ENCODE assay signal across 17 cellular contexts in genomic region chr5:82802954-82803353, GRCh38.
A peak's percentile ranks its signal among the peaks of the same experiment; 100 is the strongest.
DNase-seq lines count a peak whose midpoint lies in the region; ATAC-seq lines count a peak whose summit lies in the region.
"Had no signal": no experiment of that assay in that cellular context is flagged by ENCODE, and none has a peak within 500 bp of the region (broad histone marks: within the 10 kb centered on the region; RNA-seq: fewer than 3 reads in every experiment).

No MANE protein-coding gene starts in this region.

- H3K27ac Mint-ChIP-seq in natural killer cell treated with Interleukin-12 subunit alpha and Interleukin-12 subunit beta and Interleukin-15 and Interleukin-18, amount 100 ng/mL, for 72 hours: no peak overlapping the region
- H3K27ac Mint-ChIP-seq: activated T-helper 2 cell treated with anti-CD3 and anti-CD28 coated beads, Interferon-gamma antibody, Interleukin-2, Interleukin-4, amounts not matched to agents 10 μg/mL and 5 μg/mL and 100 μg/mL, durations not matched to agents 14 hours and 24 hours and 36 hours; natural killer cell had no signal

- no peaks in the 10 kb centered on the region for H3K9me3 Mint-ChIP-seq in natural killer cell treated with Interleukin-12 subunit alpha and Interleukin-12 subunit beta and Interleukin-15 and Interleukin-18, amount 100 ng/mL, for 72 hours
- H3K9me3 Mint-ChIP-seq: activated T-helper 2 cell treated with anti-CD3 and anti-CD28 coated beads, Interferon-gamma antibody, Interleukin-2, Interleukin-4, amounts not matched to agents 10 μg/mL and 5 μg/mL and 100 μg/mL, durations not matched to agents 14 hours and 24 hours and 36 hours; natural killer cell had no signal

- H3K4me3 Mint-ChIP-seq in natural killer cell treated with Interleukin-12 subunit alpha and Interleukin-12 subunit beta and Interleukin-15 and Interleukin-18, amount 100 ng/mL, for 72 hours: no peak overlapping the region
- H3K4me3 Mint-ChIP-seq: natural killer cell had no signal

- H3K4me1 Mint-ChIP-seq in natural killer cell treated with Interleukin-12 subunit alpha and Interleukin-12 subunit beta and Interleukin-15 and Interleukin-18, amount 100 ng/mL, for 72 hours (ENCODE audit: low read depth in 2 of 2): peaks cover 0 to 22% of the 10 kb centered on the region in 2 donors
- H3K4me1 Mint-ChIP-seq: natural killer cell had no signal

- no peaks in the 10 kb centered on the region for H3K27me3 Mint-ChIP-seq in natural killer cell treated with Interleukin-12 subunit alpha and Interleukin-12 subunit beta and Interleukin-15 and Interleukin-18, amount 100 ng/mL, for 72 hours

- no peaks in the 10 kb centered on the region for H3K36me3 Mint-ChIP-seq in natural killer cell treated with Interleukin-12 subunit alpha and Interleukin-12 subunit beta and Interleukin-15 and Interleukin-18, amount 100 ng/mL, for 72 hours
- H3K36me3 Mint-ChIP-seq: natural killer cell had no signal

- DNase-seq in NOMO-1 treated with dmso at 0.1 percent for 144 hours (lab: John Stamatoyannopoulos, UW; ENCODE audit: unreplicated experiment): no peak
- no peak for DNase-seq in SHP77 (lab: John Stamatoyannopoulos, UW)
- DNase-seq in natural killer cell treated with Interleukin-12 subunit alpha and Interleukin-12 subunit beta and Interleukin-15 and Interleukin-18, amount 100 ng/mL, for 72 hours (ENCODE audit: low spot score): no peak
- DNase-seq: amniotic stem cell, cerebellar nuclear complex, foreskin melanocyte, MM.1S, natural killer cell, NCI-H2081, NCI-H82 had no signal

- peak; percentile 39 for ATAC-seq in GM18519 (IDR thresholded peaks at IDR 0.05; ENCODE audit: low FRiP score, unreplicated experiment)
- ATAC-seq in GM21367 (IDR thresholded peaks at IDR 0.05; ENCODE audit: unreplicated experiment): peak; percentile 56
- peak; percentile 63 for ATAC-seq in HG02938 (IDR thresholded peaks at IDR 0.05; ENCODE audit: unreplicated experiment)
- ATAC-seq in HG03521 (IDR thresholded peaks at IDR 0.05; ENCODE audit: unreplicated experiment): peak; percentile 52
- no peak for ATAC-seq in HG03520 (IDR thresholded peaks at IDR 0.05; ENCODE audit: unreplicated experiment)
- ATAC-seq in natural killer cell treated with Interleukin-12 subunit alpha and Interleukin-12 subunit beta and Interleukin-15 and Interleukin-18, amount 100 ng/mL, for 72 hours: no peak
- ATAC-seq: HepG2, natural killer cell had no signal

Comparison
In these comparisons a context has a peak if more than half of its experiments do, and no peak if none do; other contexts are left out.
1. ATAC-seq: peak in GM18519 (single experiment), GM21367 (single experiment), HG02938 (single experiment) and HG03521 (single experiment); none in HG03520 (single experiment) and natural killer cell treated with Interleukin-12 subunit alpha and Interleukin-12 subunit beta and Interleukin-15 and Interleukin-18, amount 100 ng/mL, for 72 hours (0 of 2).